Comparison of ENCODE assay signal across 13 cellular contexts in genomic region chr18:74897971-74898657, GRCh38.
DNase-seq lines count a peak whose midpoint lies in the region; TF ChIP-seq lines count a peak whose summit lies in the region.
"Had no signal": no experiment of that assay in that cellular context is flagged by ENCODE, and none has a peak within 500 bp of the region (broad histone marks: within the 10 kb centered on the region; RNA-seq: fewer than 3 reads in every experiment).

No MANE protein-coding gene starts in this region.

- H3K4me1 ChIP-seq in adipocyte (ENCODE audit: control insufficient read depth, insufficient read depth, low read length) (peaks cover 8% of the 10 kb centered on the region), left ventricle myocardium inferior (peaks cover 25% of the 10 kb centered on the region), right atrium auricular region (no peaks in the 10 kb centered on the region), neural progenitor cell (no peaks in the 10 kb centered on the region)

- no peak overlapping the region for H3K4me3 Mint-ChIP-seq in neural progenitor cell

- no peaks in the 10 kb centered on the region for H3K27me3 ChIP-seq in adipocyte (replicated peaks; ENCODE audit: control insufficient read depth, insufficient read depth, low read length)
- H3K27me3 ChIP-seq in left ventricle myocardium inferior (ENCODE audit: low read depth): no peaks in the 10 kb centered on the region
- no peaks in the 10 kb centered on the region for H3K27me3 ChIP-seq in right atrium auricular region
- no peaks in the 10 kb centered on the region for H3K27me3 ChIP-seq in neural progenitor cell
- H3K27me3 ChIP-seq: thyroid gland had no signal

- no peak overlapping the region for H2AFZ ChIP-seq in neural progenitor cell (replicated peaks)

- no peak overlapping the region for H3K27ac Mint-ChIP-seq in neural progenitor cell

- TF ChIP-seq CTCF in fibroblast of pulmonary artery (IDR thresholded peaks at IDR 0.05; ENCODE audit: low read length, missing control alignments): no peak
- TF ChIP-seq CTCF in left ventricle myocardium inferior (IDR thresholded peaks at IDR 0.05; ENCODE audit: borderline replicate concordance): no peak
- TF ChIP-seq CTCF in right atrium auricular region (IDR thresholded peaks at IDR 0.05): no peak
- TF ChIP-seq CTCF in neural progenitor cell (IDR thresholded peaks at IDR 0.05): no peak

- H3K4me1 Mint-ChIP-seq in neural progenitor cell: peaks cover 39% of the 10 kb centered on the region

- H4K20me1 ChIP-seq in neural progenitor cell (ENCODE audit: low read depth): no peaks in the 10 kb centered on the region

- no peaks in the 10 kb centered on the region for H3K36me3 Mint-ChIP-seq in neural progenitor cell

- H3K79me2 ChIP-seq in neural progenitor cell (ENCODE audit: low read depth): no peaks in the 10 kb centered on the region

- H3K4me2 ChIP-seq in neural progenitor cell: no peak overlapping the region

- H3K27ac ChIP-seq in left ventricle myocardium inferior (replicated peaks): no peak overlapping the region
- no peak overlapping the region for H3K27ac ChIP-seq in right atrium auricular region
- H3K27ac ChIP-seq in neural progenitor cell: no peak overlapping the region
- H3K27ac ChIP-seq: 22Rv1, thyroid gland had no signal

- H3F3A ChIP-seq in neural progenitor cell (ENCODE audit: low read depth): no peaks in the 10 kb centered on the region

- H3K9me3 Mint-ChIP-seq in neural progenitor cell: no peaks in the 10 kb centered on the region

- no peak overlapping the region for H3K9ac ChIP-seq in adipocyte (ENCODE audit: low read length)
- no peak overlapping the region for H3K9ac ChIP-seq in neural progenitor cell

- H3K36me3 ChIP-seq in adipocyte (ENCODE audit: control insufficient read depth, insufficient read depth, low read length, severe bottlenecking) (no peaks in the 10 kb centered on the region), left ventricle myocardium inferior (no peaks in the 10 kb centered on the region), right atrium auricular region (no peaks in the 10 kb centered on the region), neural progenitor cell (no peaks in the 10 kb centered on the region)
- H3K36me3 ChIP-seq: thyroid gland had no signal

- peaks cover 2% of the 10 kb centered on the region for H3K27me3 Mint-ChIP-seq in neural progenitor cell (ENCODE audit: insufficient read depth, low read depth)

- DNase-seq in NCI-H510A treated with DMSO at 0.1 percent for 48 hours (lab: John Stamatoyannopoulos, UW): peak; percentile 65
- DNase-seq in NCI-H510A (lab: John Stamatoyannopoulos, UW): no peak
- peak; percentile 52 for DNase-seq in adipocyte (ENCODE audit: low read depth)
- peak; percentile 42 for DNase-seq in fibroblast of pulmonary artery (ENCODE audit: low read depth)
- peak; percentile 52 for DNase-seq in superior temporal gyrus (ENCODE audit: extremely low spot score)
- no peak for DNase-seq in left ventricle myocardium inferior
- DNase-seq in right atrium auricular region (ENCODE audit: low spot score): no peak
- DNase-seq in neural progenitor cell (ENCODE audit: low spot score): no peak
- DNase-seq: activated CD8-positive, alpha-beta memory T cell treated with anti-CD3 and anti-CD28 coated beads, Interleukin-2, amount 50 U/mL, for 4 hours; NCI-H1436 treated with DMSO at 0.1 percent for 48 hours; NCI-H526 treated with DMSO at 0.1 percent for 48 hours; thyroid gland had no signal

- H3K9me3 ChIP-seq in adipocyte (ENCODE audit: control insufficient read depth, low read length) (no peaks in the 10 kb centered on the region), left ventricle myocardium inferior (replicated peaks) (no peaks in the 10 kb centered on the region), right atrium auricular region (no peaks in the 10 kb centered on the region), neural progenitor cell (ENCODE audit: low read depth) (no peaks in the 10 kb centered on the region)
- H3K9me3 ChIP-seq: thyroid gland had no signal

- no peak overlapping the region for H3K4me3 ChIP-seq in adipocyte (ENCODE audit: low read length)
- H3K4me3 ChIP-seq in fibroblast of pulmonary artery (replicated peaks; ENCODE audit: low read depth, low read length): no peak overlapping the region
- H3K4me3 ChIP-seq in left ventricle myocardium inferior: no peak overlapping the region
- H3K4me3 ChIP-seq in right atrium auricular region: no peak overlapping the region
- no peak overlapping the region for H3K4me3 ChIP-seq in neural progenitor cell
- H3K4me3 ChIP-seq: thyroid gland had no signal

- intact Hi-C loops in left ventricle myocardium inferior (cut with micrococcal nuclease): no loop called here

Comparison
In these comparisons a context has a peak if more than half of its experiments do, and no peak if none do; other contexts are left out.
1. DNase-seq: peak in NCI-H510A treated with DMSO at 0.1 percent for 48 hours (single experiment), adipocyte (single experiment), fibroblast of pulmonary artery (single experiment) and superior temporal gyrus (single experiment); none in NCI-H510A (single experiment), left ventricle myocardium inferior (single experiment), right atrium auricular region (single experiment) and neural progenitor cell (single experiment).